In genomic region chr16:35391328-35391727, GRCh38 we compare ENCODE assay signal across 8 cellular contexts.
DNase-seq lines count a peak whose midpoint lies in the region; ATAC-seq and TF ChIP-seq lines count a peak whose summit lies in the region.

No MANE protein-coding gene starts in this region.

- no peaks in the 10 kb centered on the region for H3K36me3 ChIP-seq in HAP-1 (replicated peaks)
- H3K36me3 ChIP-seq in PC-3 (ENCODE audit: low read depth, low read length): no peaks in the 10 kb centered on the region
- H3K36me3 ChIP-seq in fibroblast of lung (ENCODE audit: control insufficient read depth, insufficient read depth, low read length): no peaks in the 10 kb centered on the region

- H3K27me3 ChIP-seq in HAP-1 (ENCODE audit: low read depth) (no peaks in the 10 kb centered on the region), PC-3 (ENCODE audit: low read length) (no peaks in the 10 kb centered on the region), fibroblast of lung (ENCODE audit: control insufficient read depth, insufficient read depth, low read length) (no peaks in the 10 kb centered on the region)

- POLR2A ChIA-PET in PC-3 (lab: Charles Lee; ENCODE audit: unreplicated experiment): no interaction called here

- intact Hi-C loops in PC-3 (cut with micrococcal nuclease): no loop called here

- no peaks in the 10 kb centered on the region for H4K20me1 ChIP-seq in PC-3 (ENCODE audit: low read length)
- no peaks in the 10 kb centered on the region for H4K20me1 ChIP-seq in fibroblast of lung (ENCODE audit: control insufficient read depth, extremely low read depth, insufficient read depth, low read length)

- BruUV-seq in PC-3 (replicated peaks; lab: Mats Ljungman, UMichigan): no TSS peak

- peak; percentile 45 for DNase-seq in COLO668 (lab: John Stamatoyannopoulos, UW; ENCODE audit: unreplicated experiment)
- DNase-seq in HAP-1 (ENCODE audit: low spot score in 2 of 2): peak; percentile 3 to 39
- peak; percentile 27 for DNase-seq in PC-3
- DNase-seq in fibroblast of lung (ENCODE audit: low read depth in 2 of 2): peak; percentile 2 to 8
- peak; percentile 7 for DNase-seq in putamen (ENCODE audit: low spot score)
- no peak for DNase-seq in GOT3 (lab: John Stamatoyannopoulos, UW)
- DNase-seq in activated gamma-delta T cell (lab: John Stamatoyannopoulos, UW): no peak
- no peak for DNase-seq in islet precursor cell

- H3K4me2 ChIP-seq in PC-3 (ENCODE audit: low read length) (no peak overlapping the region), fibroblast of lung (ENCODE audit: extremely low read depth, insufficient read depth, low read length) (no peak overlapping the region)

- H3K27ac ChIP-seq in PC-3 (ENCODE audit: low read length): no peak overlapping the region
- no peak overlapping the region for H3K27ac ChIP-seq in fibroblast of lung (ENCODE audit: insufficient read depth, low read length)

- in situ Hi-C loops in HAP-1 (cut with MboI; ENCODE audit: low sequenced_read_pairs): no loop called here

- H3K79me2 ChIP-seq in PC-3 (ENCODE audit: low read length): no peaks in the 10 kb centered on the region
- H3K79me2 ChIP-seq in fibroblast of lung (ENCODE audit: control insufficient read depth, insufficient read depth, low read length): no peaks in the 10 kb centered on the region

- H2AFZ ChIP-seq in PC-3 (ENCODE audit: low read length): no peak overlapping the region
- H2AFZ ChIP-seq in fibroblast of lung (ENCODE audit: low read length): no peak overlapping the region

- no peak for ATAC-seq in PC-3

- H3F3A ChIP-seq in PC-3 (ENCODE audit: low read length, unreplicated experiment): no peaks in the 10 kb centered on the region

- CTCF ChIA-PET in PC-3 (lab: Charles Lee): no interaction called here

- H3K9me3 ChIP-seq in HAP-1 (no peaks in the 10 kb centered on the region), PC-3 (ENCODE audit: low read length) (no peaks in the 10 kb centered on the region), fibroblast of lung (ENCODE audit: control insufficient read depth, insufficient read depth, low read depth, low read length) (no peaks in the 10 kb centered on the region)

- H3K4me3 ChIP-seq in HAP-1 (no peak overlapping the region), PC-3 (ENCODE audit: low read length) (no peak overlapping the region), fibroblast of lung (replicated peaks in 1 of 4; ENCODE audit: control extremely low read depth in 1 of 4, insufficient read depth in 1 of 4, low read depth in 3 of 4, low read length in 4 of 4) (no peak overlapping the region)

- H3K9me2 ChIP-seq in PC-3 (replicated peaks; ENCODE audit: low read length): no peaks in the 10 kb centered on the region

- peak; percentile 43 for TF ChIP-seq CTCF in PC-3 (conservative IDR thresholded peaks at IDR 0.05; ENCODE audit: low read depth, low read length)
- peak; percentile 37 to 44 for TF ChIP-seq CTCF in fibroblast of lung (conservative IDR thresholded peaks at IDR 0.05 in 1 of 2, IDR thresholded peaks at IDR 0.05 in 1 of 2; ENCODE audit: low read depth in 1 of 2, low read length in 2 of 2)

- H3K9ac ChIP-seq in PC-3 (ENCODE audit: low read length): no peak overlapping the region
- no peak overlapping the region for H3K9ac ChIP-seq in fibroblast of lung (ENCODE audit: insufficient read depth, low read length)

- H3K4me1 ChIP-seq in HAP-1 (no peaks in the 10 kb centered on the region), PC-3 (ENCODE audit: insufficient read depth, low read length) (no peaks in the 10 kb centered on the region), fibroblast of lung (ENCODE audit: control insufficient read depth, extremely low read depth, insufficient read depth, low read length) (no peaks in the 10 kb centered on the region)

Comparison
In these comparisons a context has a peak if more than half of its experiments do, and no peak if none do; other contexts are left out.
1. DNase-seq: peak in COLO668 (single experiment), HAP-1 (2 of 2), PC-3 (single experiment), fibroblast of lung (2 of 2) and putamen (single experiment); none in GOT3 (single experiment), activated gamma-delta T cell (single experiment) and islet precursor cell (single experiment).